ENCODE assay signal across 15 cellular contexts in the genomic region with DNA sequence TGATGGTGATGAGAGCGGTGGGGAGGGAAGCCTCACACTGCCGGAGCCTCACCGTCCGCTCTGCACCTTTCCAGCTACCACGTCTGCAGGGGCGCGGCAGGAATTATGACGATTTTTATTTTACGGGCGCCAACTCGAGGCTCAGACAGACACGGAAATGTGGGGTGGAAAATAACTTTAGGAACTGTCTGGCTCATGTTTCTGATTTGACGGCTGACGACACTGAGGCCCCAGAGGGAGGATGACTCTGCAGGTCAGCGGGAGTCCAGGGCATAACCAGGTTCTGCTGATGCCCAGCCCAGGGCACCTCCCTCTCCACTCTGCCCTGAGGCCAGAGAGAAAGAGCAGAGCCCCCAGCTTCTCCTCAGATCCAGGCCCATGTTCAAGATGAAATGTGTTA. TPM values are rescaled to one million over a fixed set of nuclear protein-coding genes. Genes with fewer than 3 reads are reported as not detected.
DNase-seq lines count a peak whose midpoint lies in the region; ATAC-seq and TF ChIP-seq lines count a peak whose summit lies in the region.
"Had no signal": no experiment of that assay in that cellular context is flagged by ENCODE, and none has a peak within 500 bp of the region (broad histone marks: within the 10 kb centered on the region; RNA-seq: fewer than 3 reads in every experiment).

No MANE protein-coding gene starts in this region.

- TF ChIP-seq EP300 in stomach (IDR thresholded peaks at IDR 0.05), result no peak

- WGBS in endodermal cell (ENCODE audit: insufficient coverage in 1 of 2, insufficient read length in 1 of 2), 2 experiments, result 84 to 91% methylated on average over 10 to 15 of the region's 15 CpGs
- WGBS in stomach, 5 donors, result 73 to 91% (median 87%) methylated on average over 13 to 15 of the region's 15 CpGs

- H3K4me3 ChIP-seq in RWPE2 (ENCODE audit: severe bottlenecking) (no peak overlapping the region), endodermal cell (ENCODE audit: low read length) (no peak overlapping the region), stomach (no peak overlapping the region)

- H3K9ac ChIP-seq in endodermal cell (ENCODE audit: extremely low read depth, low read length, poor library complexity, severe bottlenecking), result no peak overlapping the region

- H3K27ac ChIP-seq in RWPE2 (ENCODE audit: poor library complexity, severe bottlenecking) (no peak overlapping the region), endodermal cell (ENCODE audit: low read depth, low read length) (no peak overlapping the region), stomach (no peak overlapping the region)

- peaks cover 16% of the 10 kb centered on the region for H3K27me3 ChIP-seq in RWPE2 (ENCODE audit: insufficient read depth, poor library complexity, severe bottlenecking)
- H3K27me3 ChIP-seq in endodermal cell (ENCODE audit: control insufficient read depth, insufficient read depth, low read length, poor library complexity, severe bottlenecking), result no peaks in the 10 kb centered on the region
- peaks cover 0 to 81% (median 9%) of the 10 kb centered on the region in 3 donors for H3K27me3 ChIP-seq in stomach

- ATAC-seq in RWPE2 (ENCODE audit: low read depth), result no peak
- no peak for ATAC-seq in sciatic nerve
- ATAC-seq: HCT116, HepG2 had no signal

- H3K9me3 ChIP-seq in RWPE2 (ENCODE audit: severe bottlenecking) (no peaks in the 10 kb centered on the region), endodermal cell (ENCODE audit: control insufficient read depth, low read length) (no peaks in the 10 kb centered on the region), stomach (no peaks in the 10 kb centered on the region)
- H3K9me3 ChIP-seq: Caco-2 had no signal

- H3K36me3 Mint-ChIP-seq in endodermal cell (ENCODE audit: low read depth), result no peaks in the 10 kb centered on the region
- H3K36me3 Mint-ChIP-seq: CD14-positive monocyte; CD8-positive, alpha-beta memory T cell had no signal

- DNase-seq in Daoy (ENCODE audit: low read depth), result peak; percentile 62
- peak; percentile 17 for DNase-seq in RWPE2 (ENCODE audit: low spot score)
- peak; percentile 18 for DNase-seq in endodermal cell
- peak; percentile 15 for DNase-seq in stomach
- DNase-seq in AG08396 (ENCODE audit: low spot score), result no peak
- DNase-seq in NCI-H146 treated with DMSO at 0.1 percent for 48 hours (lab: John Stamatoyannopoulos, UW; ENCODE audit: unreplicated experiment), result no peak
- DNase-seq in sciatic nerve (ENCODE audit: low spot score), result no peak
- DNase-seq: Caco-2; CD8-positive, alpha-beta memory T cell; DND-41; GF-D8 had no signal

- no peaks in the 10 kb centered on the region for H3K9me3 Mint-ChIP-seq in endodermal cell
- H3K9me3 Mint-ChIP-seq: CD14-positive monocyte; CD8-positive, alpha-beta memory T cell had no signal

- TF ChIP-seq CTCF in RWPE2 (IDR thresholded peaks at IDR 0.05; ENCODE audit: poor library complexity, severe bottlenecking) (no peak), endodermal cell (conservative IDR thresholded peaks at IDR 0.05) (no peak), stomach (IDR thresholded peaks at IDR 0.05) (no peak)

- H3K4me1 ChIP-seq in RWPE2 (ENCODE audit: insufficient read depth, poor library complexity, severe bottlenecking) (no peaks in the 10 kb centered on the region), endodermal cell (ENCODE audit: control insufficient read depth, insufficient read depth, low read length) (no peaks in the 10 kb centered on the region), stomach (no peaks in the 10 kb centered on the region)
- H3K4me1 ChIP-seq: Caco-2 had no signal

- no peak overlapping the region for H3K4me3 Mint-ChIP-seq in endodermal cell
- H3K4me3 Mint-ChIP-seq: CD14-positive monocyte; CD8-positive, alpha-beta memory T cell had no signal

- intact Hi-C loops in stomach (cut with DNase I; ENCODE audit: low total_unique reads) (no loop called here), sciatic nerve (cut with DNase I) (no loop called here)

- peaks cover 7% of the 10 kb centered on the region for H3K4me1 Mint-ChIP-seq in endodermal cell
- H3K4me1 Mint-ChIP-seq: CD14-positive monocyte; CD8-positive, alpha-beta memory T cell had no signal

- H3K36me3 ChIP-seq in RWPE2 (ENCODE audit: low read depth) (no peaks in the 10 kb centered on the region), endodermal cell (ENCODE audit: control insufficient read depth, insufficient read depth, low read length) (no peaks in the 10 kb centered on the region), stomach (no peaks in the 10 kb centered on the region)

- TF ChIP-seq POLR2A in stomach (IDR thresholded peaks at IDR 0.05), result no peak

- peaks cover 3% of the 10 kb centered on the region for H3K27me3 Mint-ChIP-seq in endodermal cell (ENCODE audit: insufficient read depth)

- H3K27ac Mint-ChIP-seq in endodermal cell, result no peak overlapping the region
- H3K27ac Mint-ChIP-seq: CD14-positive monocyte; CD8-positive, alpha-beta memory T cell had no signal

RNA-seq across cellular contexts. Expression of a gene that starts 43.9 kb away (rescaled TPM):
- not detected in 2 replicates for total RNA-seq in Daoy (2014; rRNA removed; shearing (Covaris generic))
- total RNA-seq in endodermal cell (1 to 10 TPM in 1 of 2 donors, under 1 TPM in 1; 0.84 to 1.6 TPM), stomach (1 to 10 TPM in 2 of 5 donors, under 1 TPM in 1, not detected in 2; 0.55 to 1.8 (median 1.2) TPM), sciatic nerve (0.09 TPM)
- 0.11 TPM for polyA plus RNA-seq in endodermal cell (2013, experiment 1 of 2)
- 0.17 TPM for polyA plus RNA-seq in endodermal cell (2013, experiment 2 of 2)
- under 1 TPM in 1 of 3 donors, not detected in 2; under 0.01 TPM for polyA plus RNA-seq in stomach
- total RNA-seq: Caco-2, HepG2 had no signal
- polyA plus RNA-seq: BJ, CD14-positive monocyte, HepG2 had no signal

Comparison
In these comparisons a context has a peak if more than half of its experiments do, and no peak if none do; other contexts are left out.
1. DNase-seq: peak in Daoy (single experiment), RWPE2 (single experiment), endodermal cell (single experiment) and stomach (single experiment); none in AG08396 (single experiment), NCI-H146 treated with DMSO at 0.1 percent for 48 hours (single experiment) and sciatic nerve (single experiment).